Comparison of ENCODE assay signal across 23 cellular contexts in genomic region chr10:91007656-91008055, GRCh38.
DNase-seq lines count a peak whose midpoint lies in the region; ATAC-seq and TF ChIP-seq lines count a peak whose summit lies in the region.
"Had no signal": no experiment of that assay in that cellular context is flagged by ENCODE, and none has a peak within 500 bp of the region (broad histone marks: within the 10 kb centered on the region; RNA-seq: fewer than 3 reads in every experiment).

No MANE protein-coding gene starts in this region.

- peaks cover 25% of the 10 kb centered on the region for H3K4me1 Mint-ChIP-seq in activated T-cell treated with anti-CD3 and anti-CD28 coated beads, Interleukin-2, amount 50 U/mL, for 4 hours (ENCODE audit: low read depth)
- peaks cover 42% of the 10 kb centered on the region for H3K4me1 Mint-ChIP-seq in activated naive CD8-positive, alpha-beta T cell treated with anti-CD3 and anti-CD28 coated beads for 36 hours
- peaks cover 60 to 85% of the 10 kb centered on the region in 2 donors for H3K4me1 Mint-ChIP-seq in stimulated activated naive B cell treated with anti-CD40 and anti-IgM and Interleukin-4, amounts not matched to agents 10 μg/mL and 1 μg/mL and 100 μg/mL, for 72 hours
- peaks cover 12% of the 10 kb centered on the region for H3K4me1 Mint-ChIP-seq in CD4-positive, alpha-beta T cell (ENCODE audit: low read depth)

- H3K27me3 ChIP-seq in CD4-positive, alpha-beta T cell (ENCODE audit: control insufficient read depth, insufficient read depth, low read length): no peaks in the 10 kb centered on the region
- H3K27me3 ChIP-seq: body of pancreas, neutrophil, right lobe of liver had no signal

- TF ChIP-seq CTCF in CD4-positive, alpha-beta T cell (IDR thresholded peaks at IDR 0.05): no peak

- POLR2A ChIA-PET in CD4-positive, alpha-beta T cell (lab: Charles Lee): interaction anchor here (1.2 to 1.7 kb wide), 2 partner anchors 27 to 155 kb away, joined by 5 to 10 read pairs; no protein-coding TSS in a partner anchor

- CTCF ChIA-PET in CD4-positive, alpha-beta T cell (lab: Charles Lee): interaction anchor here (1.6 kb wide), 1 partner anchor 212 kb away, joined by 4 read pairs; no protein-coding TSS in a partner anchor

- H3K9me3 ChIP-seq in KOPT-K1 (ENCODE audit: insufficient read depth, low read length, poor library complexity, severe bottlenecking): peaks cover 9% of the 10 kb centered on the region
- no peaks in the 10 kb centered on the region for H3K9me3 ChIP-seq in CD4-positive, alpha-beta T cell (ENCODE audit: control insufficient read depth, low read length)
- H3K9me3 ChIP-seq: body of pancreas, left ventricle myocardium inferior, neutrophil, right lobe of liver, thoracic aorta had no signal

- peak overlapping the region; percentile 91 for H3K27ac ChIP-seq in KOPT-K1 (ENCODE audit: low read depth, low read length, poor library complexity, severe bottlenecking)
- no peak overlapping the region for H3K27ac ChIP-seq in CD4-positive, alpha-beta T cell (ENCODE audit: low read depth, low read length)
- H3K27ac ChIP-seq: body of pancreas, neutrophil, right lobe of liver had no signal

- H3K36me3 ChIP-seq in KOPT-K1 (ENCODE audit: insufficient read depth, low read length): no peaks in the 10 kb centered on the region
- H3K36me3 ChIP-seq: left ventricle myocardium inferior, neutrophil, right lobe of liver, thoracic aorta had no signal

- H3K4me3 Mint-ChIP-seq in activated T-cell treated with anti-CD3 and anti-CD28 coated beads, Interleukin-2, amount 50 U/mL, for 4 hours: no peak overlapping the region
- no peak overlapping the region for H3K4me3 Mint-ChIP-seq in activated naive CD8-positive, alpha-beta T cell treated with anti-CD3 and anti-CD28 coated beads for 36 hours
- H3K4me3 Mint-ChIP-seq in stimulated activated naive B cell treated with anti-CD40 and anti-IgM and Interleukin-4, amounts not matched to agents 10 μg/mL and 1 μg/mL and 100 μg/mL, for 72 hours: peak overlapping the region in 1 of 2 donors; percentile 35
- H3K4me3 Mint-ChIP-seq in CD4-positive, alpha-beta T cell: no peak overlapping the region

- peak overlapping the region; percentile 56 for H3K27ac Mint-ChIP-seq in activated naive CD8-positive, alpha-beta T cell treated with anti-CD3 and anti-CD28 coated beads for 36 hours
- peak overlapping the region; percentile 99 for H3K27ac Mint-ChIP-seq in stimulated activated naive B cell treated with anti-CD40 and anti-IgM and Interleukin-4, amounts not matched to agents 10 μg/mL and 1 μg/mL and 100 μg/mL, for 72 hours
- H3K27ac Mint-ChIP-seq in CD4-positive, alpha-beta T cell: no peak overlapping the region
- H3K27ac Mint-ChIP-seq: progenitor cell of endocrine pancreas had no signal

- intact Hi-C loops in CD4-positive, alpha-beta T cell (cut with DNase I, micrococcal nuclease): loop anchor here (2.0 to 10.0 kb wide), 8 partner anchors 77 to 905 kb away; partner anchors contain the start of gene HECTD2 (in 1 of the 2)

- no peaks in the 10 kb centered on the region for H3K9me3 Mint-ChIP-seq in activated T-cell treated with anti-CD3 and anti-CD28 coated beads, Interleukin-2, amount 50 U/mL, for 4 hours
- peaks cover 7% of the 10 kb centered on the region for H3K9me3 Mint-ChIP-seq in activated naive CD8-positive, alpha-beta T cell treated with anti-CD3 and anti-CD28 coated beads for 36 hours
- H3K9me3 Mint-ChIP-seq in stimulated activated naive B cell treated with anti-CD40 and anti-IgM and Interleukin-4, amounts not matched to agents 10 μg/mL and 1 μg/mL and 100 μg/mL, for 72 hours: peaks cover 16 to 17% of the 10 kb centered on the region in 2 donors
- H3K9me3 Mint-ChIP-seq in CD4-positive, alpha-beta T cell: no peaks in the 10 kb centered on the region

- ATAC-seq in activated T-cell treated with anti-CD3 and anti-CD28 coated beads, Interleukin-2, amount 50 U/mL, for 4 hours: no peak
- ATAC-seq in stimulated activated naive B cell treated with anti-CD40 and anti-IgM and Interleukin-4, amounts not matched to agents 10 μg/mL and 1 μg/mL and 100 μg/mL, for 72 hours (replicated peaks): peak; percentile 18 to 35
- no peak for ATAC-seq in CD4-positive, alpha-beta T cell (ENCODE audit: poor library complexity)
- no peak for ATAC-seq in HG02610 (IDR thresholded peaks at IDR 0.05; ENCODE audit: unreplicated experiment)
- ATAC-seq: body of pancreas, K562, right lobe of liver had no signal

- peak; percentile 23 for DNase-seq in activated T-cell treated with anti-CD3 and anti-CD28 coated beads, Interleukin-2, amount 50 U/mL, for 48 hours
- no peak for DNase-seq in activated T-cell treated with anti-CD3 and anti-CD28 coated beads, Interleukin-2, amount 50 U/mL, for 4 hours
- peak; percentile 9 for DNase-seq in activated naive CD8-positive, alpha-beta T cell treated with anti-CD3 and anti-CD28 coated beads for 36 hours
- DNase-seq in stimulated activated naive B cell treated with anti-CD40 and anti-IgM and Interleukin-4, amounts not matched to agents 10 μg/mL and 1 μg/mL and 100 μg/mL, for 72 hours: no peak
- no peak for DNase-seq in CD4-positive, alpha-beta T cell
- DNase-seq in AML-193 (lab: John Stamatoyannopoulos, UW): no peak
- DNase-seq: activated CD4-positive, alpha-beta T cell treated with anti-CD3 and anti-CD28 coated beads for 48 hours; activated CD8-positive, alpha-beta memory T cell treated with anti-CD3 and anti-CD28 coated beads, Interleukin-2, amount 50 U/mL, for 48 hours; activated effector memory CD4-positive, alpha-beta T cell treated with anti-CD3 and anti-CD28 coated beads, Interleukin-2, amount 50 U/mL, for 16 hours; body of pancreas; cerebellar nuclear complex; HCEC 1CT; left ventricle myocardium inferior; NCI-H1436; NCI-H2107; right lobe of liver; stimulated activated CD4-positive, alpha-beta T cell treated with anti-CD3 and anti-CD28 coated beads, Interleukin-4, amount 100 ng/mL, for 24 hours had no signal

- no peaks in the 10 kb centered on the region for H3K36me3 Mint-ChIP-seq in activated T-cell treated with anti-CD3 and anti-CD28 coated beads, Interleukin-2, amount 50 U/mL, for 4 hours (ENCODE audit: insufficient read depth)
- peaks cover 6% of the 10 kb centered on the region for H3K36me3 Mint-ChIP-seq in activated naive CD8-positive, alpha-beta T cell treated with anti-CD3 and anti-CD28 coated beads for 36 hours
- H3K36me3 Mint-ChIP-seq in stimulated activated naive B cell treated with anti-CD40 and anti-IgM and Interleukin-4, amounts not matched to agents 10 μg/mL and 1 μg/mL and 100 μg/mL, for 72 hours: peaks cover 25 to 36% of the 10 kb centered on the region in 2 donors
- no peaks in the 10 kb centered on the region for H3K36me3 Mint-ChIP-seq in CD4-positive, alpha-beta T cell (ENCODE audit: low read depth)

- H3K27me3 Mint-ChIP-seq in activated T-cell treated with anti-CD3 and anti-CD28 coated beads, Interleukin-2, amount 50 U/mL, for 4 hours (ENCODE audit: low read depth): peaks cover 2% of the 10 kb centered on the region
- no peaks in the 10 kb centered on the region for H3K27me3 Mint-ChIP-seq in activated naive CD8-positive, alpha-beta T cell treated with anti-CD3 and anti-CD28 coated beads for 36 hours
- H3K27me3 Mint-ChIP-seq in stimulated activated naive B cell treated with anti-CD40 and anti-IgM and Interleukin-4, amounts not matched to agents 10 μg/mL and 1 μg/mL and 100 μg/mL, for 72 hours: no peaks in the 10 kb centered on the region
- no peaks in the 10 kb centered on the region for H3K27me3 Mint-ChIP-seq in CD4-positive, alpha-beta T cell
- H3K27me3 Mint-ChIP-seq: progenitor cell of endocrine pancreas had no signal

Comparison
In these comparisons a context has a peak if more than half of its experiments do, and no peak if none do; other contexts are left out.
1. DNase-seq: peak in activated T-cell treated with anti-CD3 and anti-CD28 coated beads, Interleukin-2, amount 50 U/mL, for 48 hours (2 of 2) and activated naive CD8-positive, alpha-beta T cell treated with anti-CD3 and anti-CD28 coated beads for 36 hours (single experiment); none in activated T-cell treated with anti-CD3 and anti-CD28 coated beads, Interleukin-2, amount 50 U/mL, for 4 hours (single experiment), stimulated activated naive B cell treated with anti-CD40 and anti-IgM and Interleukin-4, amounts not matched to agents 10 μg/mL and 1 μg/mL and 100 μg/mL, for 72 hours (single experiment), CD4-positive, alpha-beta T cell (0 of 10) and AML-193 (0 of 2).
2. ATAC-seq: peak in stimulated activated naive B cell treated with anti-CD40 and anti-IgM and Interleukin-4, amounts not matched to agents 10 μg/mL and 1 μg/mL and 100 μg/mL, for 72 hours (2 of 2); none in activated T-cell treated with anti-CD3 and anti-CD28 coated beads, Interleukin-2, amount 50 U/mL, for 4 hours (0 of 2), CD4-positive, alpha-beta T cell (single experiment) and HG02610 (single experiment).